In genomic region chr5:83721878-83722779, GRCh38 we compare ENCODE assay signal across 8 cellular contexts. TPM values are rescaled to one million over a fixed set of nuclear protein-coding genes. Genes with fewer than 3 reads are reported as not detected.
DNase-seq lines count a peak whose midpoint lies in the region; ATAC-seq and TF ChIP-seq lines count a peak whose summit lies in the region.

No MANE protein-coding gene starts in this region.

- H3K4me1 ChIP-seq in upper lobe of left lung, result peaks cover 8 to 19% (median 9%) of the 10 kb centered on the region in 4 donors

- H3K9me3 ChIP-seq in upper lobe of left lung, result no peaks in the 10 kb centered on the region

- peak overlapping the region; percentile 37 to 60 (median 47) for H3K4me3 ChIP-seq in upper lobe of left lung

- TF ChIP-seq POLR2A in erythroblast (IDR thresholded peaks at IDR 0.05; ENCODE audit: low read length) (no peak), upper lobe of left lung (IDR thresholded peaks at IDR 0.05) (no peak)

- peaks cover 0 to 4% (median 0%) of the 10 kb centered on the region in 4 donors for H3K27me3 ChIP-seq in upper lobe of left lung

- H3K36me3 ChIP-seq in upper lobe of left lung, result no peaks in the 10 kb centered on the region

- no peak for TF ChIP-seq EP300 in upper lobe of left lung (IDR thresholded peaks at IDR 0.05)

- peak in 1 of 6 experiments; percentile 34 for TF ChIP-seq CTCF in upper lobe of left lung (IDR thresholded peaks at IDR 0.05)

- 2 to 7% methylated on average over 19 to 31 of the region's 70 CpGs for WGBS in upper lobe of left lung, 2 donors

- DNase-seq in DMS153 (lab: John Stamatoyannopoulos, UW) (peak; percentile 31), HuH-7.5 (ENCODE audit: low spot score) (peak; percentile 83), SW480 (ENCODE audit: low spot score) (peak; percentile 70), erythroblast (lab: John Stamatoyannopoulos, UW) (peak; percentile 4 to 12), middle frontal gyrus (ENCODE audit: extremely low spot score, low spot score) (peak; percentile 36), upper lobe of left lung (peak; percentile 53 to 92), NAMALWA (ENCODE audit: low spot score) (no peak)

- peak overlapping the region in 2 of 4 donors; percentile 5 to 10 for H3K27ac ChIP-seq in upper lobe of left lung

- ATAC-seq in GM21360 (IDR thresholded peaks at IDR 0.05; ENCODE audit: unreplicated experiment) (peak; percentile 89), upper lobe of left lung (ENCODE audit: low FRiP score in 2 of 2) (peak; percentile 40 to 73)

RNA-seq across cellular contexts. Expression of gene HAPLN1, which starts 1.5 kb away (rescaled TPM):
- under 1 TPM in 2 of 6 donors, not detected in 4; 0.30 to 0.46 TPM for total RNA-seq in upper lobe of left lung
